ENCODE assay signal across 15 cellular contexts in the genomic region with DNA sequence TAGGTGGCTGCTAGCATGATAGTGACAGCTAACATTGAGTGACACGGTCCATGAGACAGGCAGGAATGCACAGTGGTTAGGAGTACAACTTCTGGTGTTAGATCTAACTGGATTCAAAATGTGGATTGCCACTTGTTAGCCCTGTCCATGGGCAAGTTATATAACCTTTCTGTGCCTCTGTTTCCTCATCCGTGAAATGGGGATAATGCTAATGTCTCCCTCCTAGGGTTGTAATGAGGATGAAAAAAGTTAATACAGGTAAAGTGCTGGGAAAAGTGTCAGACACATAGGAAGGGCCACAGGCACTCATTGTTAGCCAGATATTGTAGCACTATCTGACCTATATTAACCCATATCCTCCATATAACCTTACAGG. TPM values are rescaled to one million over a fixed set of nuclear protein-coding genes. Genes with fewer than 3 reads are reported as not detected.
DNase-seq lines count a peak whose midpoint lies in the region; ATAC-seq and TF ChIP-seq lines count a peak whose summit lies in the region.
"Had no signal": no experiment of that assay in that cellular context is flagged by ENCODE, and none has a peak within 500 bp of the region (broad histone marks: within the 10 kb centered on the region; RNA-seq: fewer than 3 reads in every experiment).

No MANE protein-coding gene starts in this region.

- no peak for ATAC-seq in T-helper 17 cell
- no peak for ATAC-seq in stimulated activated memory B cell treated with anti-CD40 and anti-IgM and Interleukin-4, amounts not matched to agents 10 μg/mL and 1 μg/mL and 100 μg/mL, for 72 hours

- intact Hi-C loops in esophagus muscularis mucosa (cut with DNase I), result loop anchor here (2.0 kb wide), 1 partner anchor 42 kb away; no protein-coding TSS in a partner anchor

- H3K79me1 ChIP-seq in H9 (ENCODE audit: insufficient read depth, low read depth, low read length, poor library complexity, severe bottlenecking), result peaks cover 3% of the 10 kb centered on the region
- H3K79me1 ChIP-seq in neuronal stem cell (ENCODE audit: low read depth, low read length), result no peaks in the 10 kb centered on the region

- H3K27ac Mint-ChIP-seq in H9 (peak overlapping the region; percentile 80 to 93 (median 82); a peak in 3 of 7 replicates), T-helper 17 cell (peak overlapping the region; percentile 88)
- H3K27ac Mint-ChIP-seq in stimulated activated memory B cell treated with anti-CD40 and anti-IgM and Interleukin-4, amounts not matched to agents 10 μg/mL and 1 μg/mL and 100 μg/mL, for 72 hours, result peak overlapping the region; percentile 2
- H3K27ac Mint-ChIP-seq: mesothelial cell of epicardium had no signal

- H3K4me3 ChIP-seq in esophagus muscularis mucosa (peak overlapping the region in 2 of 4 donors; percentile 24 to 33), neuronal stem cell (ENCODE audit: low read length in 2 of 2) (no peak overlapping the region)

- H3K27me3 ChIP-seq in H9 (ENCODE audit: insufficient read depth, low read length) (no peaks in the 10 kb centered on the region), esophagus muscularis mucosa (no peaks in the 10 kb centered on the region), neuronal stem cell (ENCODE audit: control insufficient read depth in 3 of 3, insufficient read depth in 3 of 3, low read depth in 1 of 3, low read length in 3 of 3) (no peaks in the 10 kb centered on the region)

- H2AK5ac ChIP-seq in H9 (ENCODE audit: insufficient read length, low read length), result no peak overlapping the region
- H2AK5ac ChIP-seq in neuronal stem cell (ENCODE audit: low read depth, low read length), result no peak overlapping the region

- H3K36me3 ChIP-seq in esophagus muscularis mucosa, result peaks cover 13 to 69% (median 50%) of the 10 kb centered on the region in 4 donors
- H3K36me3 ChIP-seq in neuronal stem cell (replicated peaks in 1 of 2; ENCODE audit: control insufficient read depth in 2 of 2, insufficient read depth in 2 of 2, low read length in 2 of 2), result peaks cover 6 to 22% of the 10 kb centered on the region in 2 donors

- H2BK5ac ChIP-seq in H9 (ENCODE audit: insufficient read length, low read length) (no peak overlapping the region), neuronal stem cell (ENCODE audit: low read length) (no peak overlapping the region)

- no peak overlapping the region for H4K8ac ChIP-seq in H9 (replicated peaks; ENCODE audit: insufficient read length, low read depth, low read length)
- H4K8ac ChIP-seq in neuronal stem cell (ENCODE audit: low read depth, low read length), result no peak overlapping the region

- no peak overlapping the region for H3T11ph ChIP-seq in H9 (ENCODE audit: low read length)

- H2BK12ac ChIP-seq in H9 (ENCODE audit: insufficient read length, low read depth, low read length) (no peak overlapping the region), neuronal stem cell (ENCODE audit: low read length) (no peak overlapping the region)

- WGBS in H9 (ENCODE audit: extremely low coverage, insufficient read length, low lambda C conversion rate), result no CpG with 5 or more reads among the region's 2 CpGs
- WGBS in esophagus muscularis mucosa, result 95% methylated on average over 2 of the region's 2 CpGs
- no CpG with 5 or more reads among the region's 2 CpGs for WGBS in neuronal stem cell (ENCODE audit: extremely low coverage in 2 of 2, insufficient read length in 2 of 2, insufficient replicate concordance in 1 of 2), 2 donors

- no peak for TF ChIP-seq POLR2A in esophagus muscularis mucosa (IDR thresholded peaks at IDR 0.05; ENCODE audit: low read depth)

- no peak overlapping the region for H3K56ac ChIP-seq in H9 (ENCODE audit: insufficient read length, low read depth, low read length)

- TF ChIP-seq CTCF in H9 (conservative IDR thresholded peaks at IDR 0.05), result no peak
- no peak for TF ChIP-seq CTCF in esophagus muscularis mucosa (IDR thresholded peaks at IDR 0.05)

- H3K36me3 Mint-ChIP-seq in H9 (ENCODE audit: insufficient read depth in 1 of 3, low read depth in 3 of 3) (peaks cover 28 to 66% (median 46%) of the 10 kb centered on the region in 3 experiments), T-helper 17 cell (ENCODE audit: low read depth) (peaks cover 6% of the 10 kb centered on the region)
- H3K36me3 Mint-ChIP-seq in stimulated activated memory B cell treated with anti-CD40 and anti-IgM and Interleukin-4, amounts not matched to agents 10 μg/mL and 1 μg/mL and 100 μg/mL, for 72 hours, result peaks cover 83% of the 10 kb centered on the region

- H3K9ac ChIP-seq in H9 (ENCODE audit: extremely low read depth, insufficient read length, low read length), result no peak overlapping the region
- no peak overlapping the region for H3K9ac ChIP-seq in neuronal stem cell (ENCODE audit: low read depth, low read length, poor library complexity)

- H3K27me3 Mint-ChIP-seq in H9 (ENCODE audit: low read depth) (no peaks in the 10 kb centered on the region), T-helper 17 cell (no peaks in the 10 kb centered on the region)
- H3K27me3 Mint-ChIP-seq in stimulated activated memory B cell treated with anti-CD40 and anti-IgM and Interleukin-4, amounts not matched to agents 10 μg/mL and 1 μg/mL and 100 μg/mL, for 72 hours, result no peaks in the 10 kb centered on the region

- H4K91ac ChIP-seq in H9 (ENCODE audit: insufficient read length, low read depth, low read length) (no peak overlapping the region), neuronal stem cell (ENCODE audit: low read depth, low read length, poor library complexity) (no peak overlapping the region)

- no peaks in the 10 kb centered on the region for H3K23me2 ChIP-seq in H9 (ENCODE audit: insufficient read length, low read depth, low read length, poor library complexity, severe bottlenecking)

- no peaks in the 10 kb centered on the region for H3K9me3 Mint-ChIP-seq in H9
- H3K9me3 Mint-ChIP-seq in stimulated activated memory B cell treated with anti-CD40 and anti-IgM and Interleukin-4, amounts not matched to agents 10 μg/mL and 1 μg/mL and 100 μg/mL, for 72 hours, result no peaks in the 10 kb centered on the region
- H3K9me3 Mint-ChIP-seq: mesothelial cell of epicardium had no signal

- H3K4me2 ChIP-seq in H9 (ENCODE audit: insufficient read depth, insufficient read length, low read length), result no peak overlapping the region
- H3K4me2 ChIP-seq in neuronal stem cell (ENCODE audit: insufficient read depth, low read length, poor library complexity, severe bottlenecking), result no peak overlapping the region

- H3K23ac ChIP-seq in H9 (ENCODE audit: insufficient read length, low read depth, low read length) (no peak overlapping the region), neuronal stem cell (ENCODE audit: low read depth, low read length, poor library complexity) (no peak overlapping the region)

- no peaks in the 10 kb centered on the region for H4K20me1 ChIP-seq in H9 (ENCODE audit: control insufficient read depth, insufficient read depth, insufficient read length)

- no peak overlapping the region for H3K27ac ChIP-seq in H9 (ENCODE audit: insufficient read length, low read depth, low read length)
- H3K27ac ChIP-seq in esophagus muscularis mucosa (replicated peaks in 1 of 4), result peak overlapping the region; percentile 78 to 84 (median 82)
- H3K27ac ChIP-seq in neuronal stem cell (replicated peaks; ENCODE audit: low read length), result no peak overlapping the region

- no peak overlapping the region; the same call in 1 of the 2 replicates for H3K14ac ChIP-seq in H9 (ENCODE audit: insufficient read depth, low read length)
- H3K14ac ChIP-seq in neuronal stem cell (ENCODE audit: low read length), result no peak overlapping the region

- no peak for TF ChIP-seq EP300 in esophagus muscularis mucosa (IDR thresholded peaks at IDR 0.05)

- H3K18ac ChIP-seq in H9 (ENCODE audit: insufficient read length, low read depth, low read length) (no peak overlapping the region), neuronal stem cell (ENCODE audit: low read length) (no peak overlapping the region)

- H3K9me3 ChIP-seq in H9 (ENCODE audit: control insufficient read depth, low read depth, low read length), result no peaks in the 10 kb centered on the region
- H3K9me3 ChIP-seq in T-helper 17 cell (ENCODE audit: control insufficient read depth, low read length, poor library complexity, severe bottlenecking), result no peaks in the 10 kb centered on the region
- no peaks in the 10 kb centered on the region for H3K9me3 ChIP-seq in esophagus muscularis mucosa
- no peaks in the 10 kb centered on the region for H3K9me3 ChIP-seq in neuronal stem cell (replicated peaks in 1 of 2; ENCODE audit: control insufficient read depth in 2 of 2, insufficient read depth in 1 of 2, low read depth in 1 of 2, low read length in 2 of 2)

- H3K4ac ChIP-seq in H9 (ENCODE audit: low read depth, low read length) (no peak overlapping the region), neuronal stem cell (ENCODE audit: low read length) (no peak overlapping the region)

- H2AFZ ChIP-seq in H9 (ENCODE audit: low read length) (no peak overlapping the region), neuronal stem cell (ENCODE audit: low read length) (no peak overlapping the region)

- H3K4me1 ChIP-seq in H9 (ENCODE audit: insufficient read depth, low read length) (peaks cover 1% of the 10 kb centered on the region; the same call in 1 of the 2 replicates), esophagus muscularis mucosa (peaks cover 35 to 57% (median 53%) of the 10 kb centered on the region in 4 donors), neuronal stem cell (ENCODE audit: control insufficient read depth in 2 of 2, insufficient read depth in 1 of 2, low read depth in 1 of 2, low read length in 2 of 2) (peaks cover 0 to 13% of the 10 kb centered on the region in 2 donors)

- no peak overlapping the region for H2BK20ac ChIP-seq in H9 (ENCODE audit: low read depth, low read length, poor library complexity, severe bottlenecking)

- H2BK15ac ChIP-seq in H9 (ENCODE audit: low read depth, low read length) (no peak overlapping the region), neuronal stem cell (ENCODE audit: low read length) (no peak overlapping the region)

- H3K4me1 Mint-ChIP-seq in H9 (peaks cover 33 to 45% of the 10 kb centered on the region in 2 experiments), T-helper 17 cell (peaks cover 22% of the 10 kb centered on the region)
- H3K4me1 Mint-ChIP-seq in stimulated activated memory B cell treated with anti-CD40 and anti-IgM and Interleukin-4, amounts not matched to agents 10 μg/mL and 1 μg/mL and 100 μg/mL, for 72 hours, result peaks cover 30% of the 10 kb centered on the region

- no peak overlapping the region for H2BK120ac ChIP-seq in H9 (ENCODE audit: low read depth, low read length, poor library complexity, severe bottlenecking)
- no peak overlapping the region for H2BK120ac ChIP-seq in neuronal stem cell (ENCODE audit: low read depth, low read length)

- no peak overlapping the region for H4K5ac ChIP-seq in H9 (ENCODE audit: insufficient read length, low read depth, low read length)

- no peak overlapping the region for H3K4me3 Mint-ChIP-seq in H9
- H3K4me3 Mint-ChIP-seq in T-helper 17 cell, result peak overlapping the region; percentile 45
- H3K4me3 Mint-ChIP-seq in stimulated activated memory B cell treated with anti-CD40 and anti-IgM and Interleukin-4, amounts not matched to agents 10 μg/mL and 1 μg/mL and 100 μg/mL, for 72 hours, result no peak overlapping the region
- H3K4me3 Mint-ChIP-seq: mesothelial cell of epicardium had no signal

- DNase-seq in H9, result no peak
- no peak for DNase-seq in T-helper 17 cell
- no peak for DNase-seq in esophagus muscularis mucosa (ENCODE audit: extremely low spot score)
- DNase-seq in mucosa of gallbladder (ENCODE audit: low spot score), result no peak
- no peak for DNase-seq in NOMO-1 treated with dmso at 0.1 percent for 144 hours (lab: John Stamatoyannopoulos, UW; ENCODE audit: unreplicated experiment)
- DNase-seq in neuronal stem cell (ENCODE audit: low spot score), result no peak
- DNase-seq: activated effector memory CD4-positive, alpha-beta T cell treated with Interleukin-2 at 50 U/mL for 16 hours; GOT3; NCI-H226; PC-3; stimulated activated CD4-positive, alpha-beta T cell treated with anti-CD3 and anti-CD28 coated beads, Interleukin-4, amount 100 ng/mL, for 4 hours; stimulated activated naive CD4-positive, alpha-beta T cell treated with Interleukin-2 at 50 U/mL for 16 hours; SW 1271 had no signal

- H3K79me2 ChIP-seq in H9 (ENCODE audit: insufficient read depth, low read length), result no peaks in the 10 kb centered on the region; the same call in 1 of the 2 replicates

RNA-seq across cellular contexts. Expression of a gene that starts 41.8 kb away (rescaled TPM):
- not detected in 2 replicates for total RNA-seq in H9 (2021)
- total RNA-seq in T-helper 17 cell, result not detected
- total RNA-seq in esophagus muscularis mucosa, result 10 to 100 TPM; 51.4 to 72.6 (median 68.1) TPM
- 1.6 TPM for total RNA-seq in mucosa of gallbladder
- not detected for polyA plus RNA-seq in neuronal stem cell (2013, experiment 1 of 2)
- not detected for polyA plus RNA-seq in neuronal stem cell (2013, experiment 2 of 2)
- total RNA-seq: mesothelial cell of epicardium had no signal

Comparison
In these comparisons a context has a peak if more than half of its experiments do, and no peak if none do; other contexts are left out.
1. H3K27ac ChIP-seq: peak in esophagus muscularis mucosa (4 of 4); none in H9 (single experiment) and neuronal stem cell (single experiment).
2. H3K27ac Mint-ChIP-seq: peak in every context shown above with its lines; median percentile 88 in T-helper 17 cell; 82 in H9; 2 in stimulated activated memory B cell treated with anti-CD40 and anti-IgM and Interleukin-4, amounts not matched to agents 10 μg/mL and 1 μg/mL and 100 μg/mL, for 72 hours.
3. RNA of a gene that starts 41.8 kb away (total RNA-seq): 51.4 to 72.6 TPM in esophagus muscularis mucosa; 1.6 TPM in mucosa of gallbladder (single experiment), not detected in T-helper 17 cell and not detected in H9; every median in the first group is over 10 times any median in the second.